ENCODE assay signal across 12 cellular contexts in the genomic region with DNA sequence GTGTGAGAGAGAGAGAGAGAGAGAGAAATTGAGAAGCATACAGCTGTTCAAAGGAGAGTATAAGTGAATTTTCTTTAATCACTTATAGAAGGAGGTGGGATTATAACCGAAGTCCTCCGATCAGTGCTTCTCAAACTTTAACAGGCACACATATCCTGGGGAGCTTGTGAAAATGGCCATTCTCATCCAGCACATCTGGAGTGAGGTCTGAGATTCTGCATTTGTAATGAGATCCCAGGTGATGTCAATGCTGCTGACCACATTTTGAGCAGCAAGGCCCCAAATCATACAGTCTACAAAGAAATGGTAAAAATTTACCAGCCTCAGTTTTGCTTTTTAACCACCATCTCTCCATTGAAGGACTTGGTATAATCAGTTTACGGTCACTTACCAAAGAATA.
DNase-seq lines count a peak whose midpoint lies in the region; ATAC-seq lines count a peak whose summit lies in the region.
"Had no signal": no experiment of that assay in that cellular context is flagged by ENCODE, and none has a peak within 500 bp of the region (broad histone marks: within the 10 kb centered on the region; RNA-seq: fewer than 3 reads in every experiment).

No MANE protein-coding gene starts in this region.

- no peak overlapping the region for H3K18ac ChIP-seq in trophoblast cell (ENCODE audit: low read length)

- H3K36me3 ChIP-seq in trophoblast cell (ENCODE audit: control insufficient read depth in 1 of 2, insufficient read depth in 2 of 2, low read length in 2 of 2), result no peaks in the 10 kb centered on the region
- H3K36me3 ChIP-seq: left lung, upper lobe of right lung had no signal

- no peak overlapping the region for H3K4me3 Mint-ChIP-seq in stimulated activated memory B cell treated with anti-CD40 and anti-IgM and Interleukin-4, amounts not matched to agents 10 μg/mL and 1 μg/mL and 100 μg/mL, for 72 hours
- no peak overlapping the region for H3K4me3 Mint-ChIP-seq in naive thymus-derived CD8-positive, alpha-beta T cell

- H2BK5ac ChIP-seq in trophoblast cell (ENCODE audit: low read depth, low read length, poor library complexity), result no peak overlapping the region

- peaks cover 38% of the 10 kb centered on the region for H3K4me1 Mint-ChIP-seq in stimulated activated memory B cell treated with anti-CD40 and anti-IgM and Interleukin-4, amounts not matched to agents 10 μg/mL and 1 μg/mL and 100 μg/mL, for 72 hours
- peaks cover 4 to 38% (median 6%) of the 10 kb centered on the region in 4 donors for H3K4me1 Mint-ChIP-seq in naive thymus-derived CD8-positive, alpha-beta T cell

- H2BK12ac ChIP-seq in trophoblast cell (ENCODE audit: low read length), result no peak overlapping the region

- no peaks in the 10 kb centered on the region for H3K79me2 ChIP-seq in trophoblast cell (ENCODE audit: control insufficient read depth, insufficient read depth, low read length, poor library complexity)

- H3K9me3 ChIP-seq in trophoblast cell (ENCODE audit: insufficient read depth, low read depth, low read length), result no peaks in the 10 kb centered on the region
- H3K9me3 ChIP-seq: left lung, upper lobe of right lung had no signal

- H3K27me3 Mint-ChIP-seq in stimulated activated memory B cell treated with anti-CD40 and anti-IgM and Interleukin-4, amounts not matched to agents 10 μg/mL and 1 μg/mL and 100 μg/mL, for 72 hours, result no peaks in the 10 kb centered on the region
- H3K27me3 Mint-ChIP-seq in naive thymus-derived CD8-positive, alpha-beta T cell, result no peaks in the 10 kb centered on the region

- H3K4me3 ChIP-seq in trophoblast cell (ENCODE audit: low read depth, low read length), result no peak overlapping the region
- H3K4me3 ChIP-seq: left lung, upper lobe of right lung had no signal

- POLR2A ChIA-PET in naive thymus-derived CD8-positive, alpha-beta T cell (lab: Charles Lee), result interaction anchor here (1.1 kb wide), 2 partner anchors 9 to 17 kb away, joined by 4 to 5 read pairs; no protein-coding TSS in a partner anchor

- H3K27ac Mint-ChIP-seq in stimulated activated memory B cell treated with anti-CD40 and anti-IgM and Interleukin-4, amounts not matched to agents 10 μg/mL and 1 μg/mL and 100 μg/mL, for 72 hours, result no peak overlapping the region
- H3K27ac Mint-ChIP-seq in naive thymus-derived CD8-positive, alpha-beta T cell, result peak overlapping the region in 3 of 10 donors; percentile 8 to 57 (median 33)

- no peak overlapping the region for H3K23ac ChIP-seq in trophoblast cell (ENCODE audit: low read length)

- no peak overlapping the region for H3K4me2 ChIP-seq in trophoblast cell (ENCODE audit: low read length)

- no peak overlapping the region for H4K8ac ChIP-seq in trophoblast cell (ENCODE audit: low read depth, low read length)

- no peak overlapping the region for H3K4ac ChIP-seq in trophoblast cell (ENCODE audit: low read depth, low read length)

- ATAC-seq in GM19043 (IDR thresholded peaks at IDR 0.05; ENCODE audit: low read depth, unreplicated experiment) (peak; percentile 32), HG02623 (IDR thresholded peaks at IDR 0.05; ENCODE audit: unreplicated experiment) (peak; percentile 16), HG03442 (IDR thresholded peaks at IDR 0.05; ENCODE audit: unreplicated experiment) (peak; percentile 7)
- ATAC-seq in stimulated activated memory B cell treated with anti-CD40 and anti-IgM and Interleukin-4, amounts not matched to agents 10 μg/mL and 1 μg/mL and 100 μg/mL, for 72 hours, result peak; percentile 10
- no peak for ATAC-seq in naive thymus-derived CD8-positive, alpha-beta T cell
- ATAC-seq: left lung had no signal

- H3K27me3 ChIP-seq in trophoblast cell (ENCODE audit: insufficient read depth, low read length), result no peaks in the 10 kb centered on the region
- H3K27me3 ChIP-seq: left lung, upper lobe of right lung had no signal

- no peak overlapping the region for H3K14ac ChIP-seq in trophoblast cell (ENCODE audit: low read length)

- H2AFZ ChIP-seq in trophoblast cell (ENCODE audit: insufficient read depth, low read length, poor library complexity), result no peak overlapping the region

- H4K91ac ChIP-seq in trophoblast cell (ENCODE audit: low read depth, low read length), result no peak overlapping the region

- H2BK120ac ChIP-seq in trophoblast cell (ENCODE audit: insufficient read depth, low read length, poor library complexity), result no peak overlapping the region

- H4K12ac ChIP-seq in trophoblast cell (ENCODE audit: low read depth, low read length), result no peak overlapping the region

- H3K9ac ChIP-seq in trophoblast cell (ENCODE audit: low read length), result no peak overlapping the region

- no peak overlapping the region for H3K27ac ChIP-seq in trophoblast cell (ENCODE audit: low read depth, low read length)
- H3K27ac ChIP-seq: upper lobe of right lung had no signal

- H3K9me3 Mint-ChIP-seq in stimulated activated memory B cell treated with anti-CD40 and anti-IgM and Interleukin-4, amounts not matched to agents 10 μg/mL and 1 μg/mL and 100 μg/mL, for 72 hours, result no peaks in the 10 kb centered on the region
- no peaks in the 10 kb centered on the region for H3K9me3 Mint-ChIP-seq in naive thymus-derived CD8-positive, alpha-beta T cell

- peaks cover 5% of the 10 kb centered on the region for H3K79me1 ChIP-seq in trophoblast cell (ENCODE audit: low read length)

- H3K4me1 ChIP-seq in trophoblast cell (ENCODE audit: control insufficient read depth in 1 of 2, insufficient read depth in 2 of 2, low read length in 2 of 2), result peaks cover 4 to 8% of the 10 kb centered on the region in 2 experiments

- H3K36me3 Mint-ChIP-seq in stimulated activated memory B cell treated with anti-CD40 and anti-IgM and Interleukin-4, amounts not matched to agents 10 μg/mL and 1 μg/mL and 100 μg/mL, for 72 hours, result no peaks in the 10 kb centered on the region
- no peaks in the 10 kb centered on the region for H3K36me3 Mint-ChIP-seq in naive thymus-derived CD8-positive, alpha-beta T cell

- no peak overlapping the region for H2AK5ac ChIP-seq in trophoblast cell (ENCODE audit: low read length)

- no CpG with 5 or more reads among the region's 3 CpGs for whole genome bisulfite sequencing in trophoblast cell (ENCODE audit: extremely low coverage, insufficient coverage, insufficient read length)

- DNase-seq in trophoblast cell (no peak), RPMI8226 (no peak)
- DNase-seq in naive thymus-derived CD8-positive, alpha-beta T cell, result no peak
- DNase-seq: activated CD4-positive, alpha-beta T cell treated with anti-CD3 and anti-CD28 coated beads for 1 hour; left lung; NCI-H2227 treated with DMSO at 0.1 percent for 48 hours; SHP77 treated with DMSO at 0.1 percent for 48 hours; upper lobe of right lung had no signal

Comparison
In these comparisons a context has a peak if more than half of its experiments do, and no peak if none do; other contexts are left out.
1. ATAC-seq: peak in GM19043 (single experiment), HG02623 (single experiment), HG03442 (single experiment) and stimulated activated memory B cell treated with anti-CD40 and anti-IgM and Interleukin-4, amounts not matched to agents 10 μg/mL and 1 μg/mL and 100 μg/mL, for 72 hours (single experiment); none in naive thymus-derived CD8-positive, alpha-beta T cell (0 of 2).